Comparison of ENCODE assay signal across 31 cellular contexts in genomic region chr5:113262674-113263073, GRCh38.
"Had no signal": no experiment of that assay in that cellular context is flagged by ENCODE, and none has a peak within 500 bp of the region (broad histone marks: within the 10 kb centered on the region; RNA-seq: fewer than 3 reads in every experiment).

No MANE protein-coding gene starts in this region.

- H3K27ac ChIP-seq: adrenal gland, body of pancreas, esophagus muscularis mucosa, foreskin keratinocyte, gastroesophageal sphincter, heart right ventricle, WERI-Rb-1 had no signal

- ATAC-seq: activated CD4-positive, alpha-beta T cell treated with anti-CD3 and anti-CD28 coated beads for 36 hours; activated CD8-positive, alpha-beta memory T cell treated with anti-CD3 and anti-CD28 coated beads, Interleukin-2, amount 10 ng/mL, durations not matched to agents 7 days and 5 days; activated CD8-positive, alpha-beta T cell treated with anti-CD3 and anti-CD28 coated beads, Interleukin-2, amount 10 ng/mL, durations not matched to agents 7 days and 5 days; activated naive CD8-positive, alpha-beta T cell treated with anti-CD3 and anti-CD28 coated beads, Interleukin-2, amount 50 U/mL, for 24 hours; body of pancreas; effector memory CD8-positive, alpha-beta T cell; foreskin keratinocyte; gastroesophageal sphincter; heart right ventricle had no signal

- H3K27me3 ChIP-seq: adrenal gland, body of pancreas, esophagus muscularis mucosa, foreskin keratinocyte, gastroesophageal sphincter, heart right ventricle, hepatocyte had no signal

- H2AFZ ChIP-seq: hepatocyte had no signal

- DNase-seq: activated CD4-positive, alpha-beta memory T cell treated with anti-CD3 and anti-CD28 coated beads for 36 hours; activated CD4-positive, alpha-beta T cell treated with anti-CD3 and anti-CD28 coated beads for 36 hours; activated CD4-positive, alpha-beta T cell treated with anti-CD3 and anti-CD28 coated beads, Interleukin-2, amount 10 ng/mL, durations not matched to agents 24 days and 14 days; activated CD4-positive, CD25-positive, alpha-beta regulatory T cell; activated CD4-positive, CD25-positive, alpha-beta regulatory T cell treated with anti-CD3 and anti-CD28 coated beads, Interleukin-2, amount 50 U/mL, for 72 hours; activated CD8-positive, alpha-beta memory T cell treated with anti-CD3 and anti-CD28 coated beads, Interleukin-2, amount 10 ng/mL, durations not matched to agents 7 days and 5 days; activated CD8-positive, alpha-beta memory T cell treated with anti-CD3 and anti-CD28 coated beads, Interleukin-2, amount 50 U/mL, for 4 hours; activated CD8-positive, alpha-beta T cell treated with anti-CD3 and anti-CD28 coated beads, Interleukin-2, amount 10 ng/mL, durations not matched to agents 7 days and 5 days; activated effector memory CD4-positive, alpha-beta T cell treated with anti-CD3 and anti-CD28 coated beads, Interleukin-2, amount 50 U/mL, for 16 hours; activated naive CD4-positive, alpha-beta T cell treated with anti-CD3 and anti-CD28 coated beads for 36 hours; activated naive CD8-positive, alpha-beta T cell treated with anti-CD3 and anti-CD28 coated beads for 36 hours; activated naive CD8-positive, alpha-beta T cell treated with anti-CD3 and anti-CD28 coated beads, Interleukin-2, amount 50 U/mL, for 24 hours; activated T-cell treated with anti-CD3 and anti-CD28 coated beads, Interleukin-2, amount 50 U/mL, for 1 hour; activated T-cell treated with anti-CD3 and anti-CD28 coated beads, Interleukin-2, amount 50 U/mL, for 48 hours; adrenal gland; amygdala; aorta; body of pancreas; caudate nucleus; cortex of kidney; dermis blood vessel endothelial cell; effector CD4-positive, alpha-beta T cell; effector memory CD8-positive, alpha-beta T cell; erythroblast; foreskin keratinocyte; heart right ventricle; T1000; WERI-Rb-1 had no signal

- H3K36me3 ChIP-seq: adrenal gland, esophagus muscularis mucosa, gastroesophageal sphincter, heart right ventricle had no signal

- H3K4me2 ChIP-seq: hepatocyte had no signal

- H3K9me3 ChIP-seq: adrenal gland, body of pancreas, esophagus muscularis mucosa, gastroesophageal sphincter, heart right ventricle had no signal

- H3K4me1 ChIP-seq: adrenal gland had no signal

- H3K4me3 ChIP-seq: adrenal gland, body of pancreas, esophagus muscularis mucosa, gastroesophageal sphincter, heart right ventricle, hepatocyte had no signal
